ENCODE assay signal across 8 cellular contexts in genomic region chr19:11699931-11700794, GRCh38. TPM values are rescaled to one million over a fixed set of nuclear protein-coding genes. Genes with fewer than 3 reads are reported as not detected.
DNase-seq lines count a peak whose midpoint lies in the region; ATAC-seq, FAIRE-seq and TF ChIP-seq lines count a peak whose summit lies in the region.

No MANE protein-coding gene starts in this region.

- peak; percentile 62 for DNase-seq in GM03348 (ENCODE audit: low spot score)
- peak; percentile 0 for DNase-seq in NCI-H2227 treated with DMSO at 0.1 percent for 48 hours (lab: John Stamatoyannopoulos, UW)
- DNase-seq in cardiac fibroblast (ENCODE audit: low read depth in 2 of 2) = peak; percentile 57 to 62
- DNase-seq in myocyte (ENCODE audit: low read depth) = peak; percentile 28
- DNase-seq in 8988T = no peak

- H3K4me3 ChIP-seq in cardiac fibroblast (replicated peaks in 1 of 2; ENCODE audit: low read depth in 2 of 2, low read length in 2 of 2) = no peak overlapping the region

- peak; percentile 86 for FAIRE-seq in A204.1 (lab: Jason Lieb, UNC)

- TF ChIP-seq CTCF in cardiac fibroblast (IDR thresholded peaks at IDR 0.05; ENCODE audit: low read depth, low read length) = peak; percentile 69

- ATAC-seq in GM21367 (IDR thresholded peaks at IDR 0.05; ENCODE audit: unreplicated experiment) (no peak), GM19467 (IDR thresholded peaks at IDR 0.05; ENCODE audit: unreplicated experiment) (no peak)

RNA-seq across cellular contexts. Expression of gene ZNF823, which starts 38.6 kb away (rescaled TPM):
- total RNA-seq in myocyte = 4.6 and 5.5 TPM in 2 replicates
- polyA plus RNA-seq in myocyte (2012) = 1.1 TPM
